23 cellular contexts compared by ENCODE assay signal in genomic region chr4:116866116-116866515, GRCh38.
A peak's percentile ranks its signal among the peaks of the same experiment; 100 is the strongest.
DNase-seq lines count a peak whose midpoint lies in the region; ATAC-seq, FAIRE-seq and TF ChIP-seq lines count a peak whose summit lies in the region.
"Had no signal": no experiment of that assay in that cellular context is flagged by ENCODE, and none has a peak within 500 bp of the region (broad histone marks: within the 10 kb centered on the region; RNA-seq: fewer than 3 reads in every experiment).

No MANE protein-coding gene starts in this region.

- H3K27ac ChIP-seq in breast epithelium (no peak overlapping the region), SJCRH30 (no peak overlapping the region), H1 (ENCODE audit: low read depth, low read length) (no peak overlapping the region), esophagus muscularis mucosa (replicated peaks in 1 of 4) (no peak overlapping the region)
- H3K27ac ChIP-seq: BLaER1, PC-9 had no signal

- no peaks in the 10 kb centered on the region for H4K20me1 ChIP-seq in H1 (replicated peaks in 1 of 2; ENCODE audit: control insufficient read depth in 1 of 2, insufficient read depth in 2 of 2, low read length in 2 of 2)
- H4K20me1 ChIP-seq: BLaER1 had no signal

- no peaks in the 10 kb centered on the region for H3K27me3 Mint-ChIP-seq in MCF 10A (ENCODE audit: insufficient read depth, unreplicated experiment)
- no peaks in the 10 kb centered on the region for H3K27me3 Mint-ChIP-seq in activated CD8-positive, alpha-beta T cell treated with anti-CD3 and anti-CD28 coated beads, Interleukin-2, amount 10 ng/mL, durations not matched to agents 7 days and 5 days (ENCODE audit: low read depth)
- H3K27me3 Mint-ChIP-seq: CD8-positive, alpha-beta memory T cell had no signal

- no peak overlapping the region for H2AK5ac ChIP-seq in H1 (ENCODE audit: low read depth, low read length)

- H2BK15ac ChIP-seq in H1 (ENCODE audit: low read length), result no peak overlapping the region

- H3K4me3 Mint-ChIP-seq in MCF 10A (ENCODE audit: unreplicated experiment), result no peak overlapping the region
- no peak overlapping the region for H3K4me3 Mint-ChIP-seq in activated CD8-positive, alpha-beta T cell treated with anti-CD3 and anti-CD28 coated beads, Interleukin-2, amount 10 ng/mL, durations not matched to agents 7 days and 5 days
- H3K4me3 Mint-ChIP-seq: CD8-positive, alpha-beta memory T cell had no signal

- H4K8ac ChIP-seq in H1 (ENCODE audit: extremely low read depth, insufficient read depth, low read length), result no peak overlapping the region

- no peaks in the 10 kb centered on the region for H3K4me1 Mint-ChIP-seq in MCF 10A (ENCODE audit: insufficient read depth, unreplicated experiment)
- no peaks in the 10 kb centered on the region for H3K4me1 Mint-ChIP-seq in activated CD8-positive, alpha-beta T cell treated with anti-CD3 and anti-CD28 coated beads, Interleukin-2, amount 10 ng/mL, durations not matched to agents 7 days and 5 days (ENCODE audit: low read depth)
- H3K4me1 Mint-ChIP-seq: CD8-positive, alpha-beta memory T cell had no signal

- H3K4ac ChIP-seq in H1 (replicated peaks; ENCODE audit: insufficient read length, low read depth, low read length), result no peak overlapping the region

- H3K4me3 ChIP-seq in breast epithelium (no peak overlapping the region), SJCRH30 (no peak overlapping the region), H1 (ENCODE audit: extremely low read depth in 1 of 4, insufficient read depth in 2 of 4, low read depth in 3 of 4, low read length in 4 of 4) (no peak overlapping the region), esophagus muscularis mucosa (no peak overlapping the region)
- H3K4me3 ChIP-seq: BLaER1, PC-9 had no signal

- H2AFZ ChIP-seq in H1 (ENCODE audit: low read length), result peak overlapping the region; percentile 96
- H2AFZ ChIP-seq: PC-9 had no signal

- no peaks in the 10 kb centered on the region for H3K9me3 Mint-ChIP-seq in MCF 10A (ENCODE audit: unreplicated experiment)
- no peaks in the 10 kb centered on the region for H3K9me3 Mint-ChIP-seq in activated CD8-positive, alpha-beta T cell treated with anti-CD3 and anti-CD28 coated beads, Interleukin-2, amount 10 ng/mL, durations not matched to agents 7 days and 5 days (ENCODE audit: insufficient read depth)

- H3K4me2 ChIP-seq in H1 (ENCODE audit: insufficient read depth in 1 of 2, low read depth in 2 of 2, low read length in 2 of 2), result no peak overlapping the region
- H3K4me2 ChIP-seq: BLaER1, PC-9 had no signal

- H3K4me1 ChIP-seq in breast epithelium (no peaks in the 10 kb centered on the region), SJCRH30 (no peaks in the 10 kb centered on the region), H1 (replicated peaks in 1 of 4; ENCODE audit: control insufficient read depth in 3 of 4, insufficient read depth in 4 of 4, low read length in 3 of 4) (no peaks in the 10 kb centered on the region; a peak in 1 of 7 replicates), esophagus muscularis mucosa (no peaks in the 10 kb centered on the region)
- H3K4me1 ChIP-seq: BLaER1 had no signal

- 100% methylated on average over 2 of the region's 2 CpGs; no CpG with 5 or more reads in 1 of the 2 experiments for WGBS in H1 (ENCODE audit: extremely low coverage in 1 of 2, insufficient coverage in 1 of 2, insufficient read length in 1 of 2, insufficient replicate concordance in 2 of 2, low coverage in 1 of 2, low lambda C conversion rate in 2 of 2, missing lambda C conversion rate in 1 of 2), 2 experiments
- WGBS in esophagus muscularis mucosa, result 94% methylated on average over 2 of the region's 2 CpGs

- TF ChIP-seq EP300 in H1 (IDR thresholded peaks at IDR 0.05; ENCODE audit: borderline replicate concordance in 1 of 2, low read depth in 2 of 2, low read length in 2 of 2) (no peak), esophagus muscularis mucosa (IDR thresholded peaks at IDR 0.05) (no peak)

- H4K5ac ChIP-seq in H1 (ENCODE audit: insufficient read length, low read depth, low read length), result no peak overlapping the region

- no peak overlapping the region for H3K18ac ChIP-seq in H1 (ENCODE audit: extremely low read depth, low read length)

- POLR2A ChIA-PET in MCF 10A (lab: Yijun Ruan, JAX) (no interaction called here), H1 (lab: Charles Lee; ENCODE audit: partially characterized antibody) (no interaction called here)
- POLR2A ChIA-PET in activated CD8-positive, alpha-beta T cell treated with anti-CD3 and anti-CD28 coated beads, Interleukin-2, amount 10 ng/mL, durations not matched to agents 7 days and 5 days (lab: Charles Lee), result no interaction called here

- H3K79me2 ChIP-seq in H1 (ENCODE audit: control insufficient read depth in 1 of 2, insufficient read depth in 2 of 2, low read length in 2 of 2), result no peaks in the 10 kb centered on the region

- no peak overlapping the region for H2BK20ac ChIP-seq in H1 (ENCODE audit: low read length)

- H3K9ac ChIP-seq in H1 (replicated peaks in 1 of 4; ENCODE audit: extremely low read depth in 1 of 4, low read depth in 3 of 4, low read length in 3 of 4), result no peak overlapping the region
- H3K9ac ChIP-seq: BLaER1 had no signal

- H3K9me3 ChIP-seq in breast epithelium, result no peaks in the 10 kb centered on the region
- H3K9me3 ChIP-seq in SJCRH30 (replicated peaks), result no peaks in the 10 kb centered on the region
- H3K9me3 ChIP-seq in H1 (ENCODE audit: insufficient read depth in 2 of 2, low read depth in 1 of 2, low read length in 1 of 2), result no peaks in the 10 kb centered on the region
- H3K9me3 ChIP-seq in esophagus muscularis mucosa, result no peaks in the 10 kb centered on the region
- H3K9me3 ChIP-seq: BLaER1 had no signal

- TF ChIP-seq POLR2A in breast epithelium (IDR thresholded peaks at IDR 0.05), result no peak
- TF ChIP-seq POLR2A in H1 (IDR thresholded peaks at IDR 0.05; ENCODE audit: control extremely low read depth in 1 of 2, low read depth in 2 of 2, low read length in 2 of 2), result no peak
- no peak for TF ChIP-seq POLR2A in esophagus muscularis mucosa (IDR thresholded peaks at IDR 0.05; ENCODE audit: low read depth)

- no TSS peak for BruUV-seq in MCF 10A (replicated peaks; lab: Mats Ljungman, UMichigan)

- H2BK12ac ChIP-seq in H1 (ENCODE audit: low read depth, low read length), result no peak overlapping the region

- no peak overlapping the region for H3K56ac ChIP-seq in H1 (replicated peaks; ENCODE audit: insufficient read length, low read depth, low read length)

- no peaks in the 10 kb centered on the region for H3K79me1 ChIP-seq in H1 (ENCODE audit: low read depth, low read length)

- no peak for TF ChIP-seq RAD21 in H1 (IDR thresholded peaks at IDR 0.05 in 1 of 2, conservative IDR thresholded peaks at IDR 0.05 in 1 of 2; ENCODE audit: low read depth in 2 of 2, low read length in 2 of 2)

- peaks cover 3% of the 10 kb centered on the region for H3K36me3 ChIP-seq in breast epithelium
- no peaks in the 10 kb centered on the region for H3K36me3 ChIP-seq in SJCRH30
- no peaks in the 10 kb centered on the region for H3K36me3 ChIP-seq in H1 (ENCODE audit: control insufficient read depth in 2 of 4, insufficient read depth in 4 of 4, low read length in 3 of 4)
- no peaks in the 10 kb centered on the region for H3K36me3 ChIP-seq in esophagus muscularis mucosa
- H3K36me3 ChIP-seq: BLaER1 had no signal

- H2BK5ac ChIP-seq in H1 (ENCODE audit: low read depth, low read length), result no peak overlapping the region

- no peak for FAIRE-seq in H1 (lab: Jason Lieb, UNC)
- FAIRE-seq: GM19239, HTR-8/SVneo had no signal

- DNase-seq in MCF 10A (ENCODE audit: unreplicated experiment) (peak; percentile 5), breast epithelium (ENCODE audit: low spot score in 2 of 2) (no peak), SJCRH30 (peak; percentile 13 to 39), H1 (ENCODE audit: low read depth in 1 of 2, low spot score in 2 of 2) (no peak), NCI-H526 (lab: John Stamatoyannopoulos, UW) (no peak), COR-L47 (lab: John Stamatoyannopoulos, UW) (no peak), esophagus muscularis mucosa (ENCODE audit: extremely low spot score) (no peak)
- DNase-seq in activated CD8-positive, alpha-beta T cell treated with anti-CD3 and anti-CD28 coated beads, Interleukin-2, amount 10 ng/mL, durations not matched to agents 7 days and 5 days, result no peak
- DNase-seq: 8988T; CD8-positive, alpha-beta memory T cell; DMS153; HCEC 1CT; NCI-H1417 treated with DMSO at 0.1 percent for 48 hours; NCI-H2029; NCI-H2171 treated with DMSO at 0.1 percent for 48 hours; NCI-H510A; NCI-H82; PC-9; Right ventricle myocardium superior had no signal

- no peak overlapping the region for H3K14ac ChIP-seq in H1 (ENCODE audit: insufficient read length)

- H2BK120ac ChIP-seq in H1 (replicated peaks; ENCODE audit: low read depth, low read length), result no peak overlapping the region

- no peaks in the 10 kb centered on the region for H3K23me2 ChIP-seq in H1 (ENCODE audit: low read depth, low read length)

- H3K27me3 ChIP-seq in breast epithelium, result no peaks in the 10 kb centered on the region
- no peaks in the 10 kb centered on the region for H3K27me3 ChIP-seq in SJCRH30
- no peaks in the 10 kb centered on the region for H3K27me3 ChIP-seq in H1 (replicated peaks in 1 of 4; ENCODE audit: control insufficient read depth in 3 of 4, extremely low read depth in 1 of 4, insufficient read depth in 3 of 4, low read length in 3 of 4)
- H3K27me3 ChIP-seq in esophagus muscularis mucosa, result no peaks in the 10 kb centered on the region
- H3K27me3 ChIP-seq: BLaER1 had no signal

- H3K23ac ChIP-seq in H1 (ENCODE audit: insufficient read length), result no peak overlapping the region

- H3K27ac Mint-ChIP-seq in MCF 10A (ENCODE audit: low read depth, unreplicated experiment), result no peak overlapping the region
- no peak overlapping the region for H3K27ac Mint-ChIP-seq in activated CD8-positive, alpha-beta T cell treated with anti-CD3 and anti-CD28 coated beads, Interleukin-2, amount 10 ng/mL, durations not matched to agents 7 days and 5 days
- H3K27ac Mint-ChIP-seq: CD8-positive, alpha-beta memory T cell had no signal

- no peak for ATAC-seq in activated CD8-positive, alpha-beta T cell treated with anti-CD3 and anti-CD28 coated beads, Interleukin-2, amount 10 ng/mL, durations not matched to agents 7 days and 5 days
- ATAC-seq: SK-N-SH treated with all-trans-retinoic acid at 6 μM for 48 hours had no signal

- intact Hi-C loops in MCF 10A (cut with micrococcal nuclease), result no loop called here
- intact Hi-C loops in breast epithelium (cut with DNase I; ENCODE audit: low total_unique reads), result loop anchor here (10.0 kb wide), 1 partner anchor 1101 kb away; no protein-coding TSS in a partner anchor
- intact Hi-C loops in esophagus muscularis mucosa (cut with DNase I), result no loop called here

- CTCF ChIA-PET in MCF 10A (lab: Yijun Ruan, JAX) (no interaction called here), H1 (lab: Charles Lee; ENCODE audit: partially characterized antibody) (interaction anchor here (1.8 kb wide), 1 partner anchor 268 kb away, joined by 4 read pairs; no protein-coding TSS in a partner anchor)
- CTCF ChIA-PET in activated CD8-positive, alpha-beta T cell treated with anti-CD3 and anti-CD28 coated beads, Interleukin-2, amount 10 ng/mL, durations not matched to agents 7 days and 5 days (lab: Charles Lee), result no interaction called here

- no peak overlapping the region for H4K91ac ChIP-seq in H1 (replicated peaks; ENCODE audit: insufficient read length, low read length)

- no peak for TF ChIP-seq CTCF in MCF 10A (IDR thresholded peaks at IDR 0.05; ENCODE audit: unreplicated experiment)
- no peak for TF ChIP-seq CTCF in breast epithelium (IDR thresholded peaks at IDR 0.05)
- no peak for TF ChIP-seq CTCF in H1 (IDR thresholded peaks at IDR 0.05; ENCODE audit: control extremely low read depth in 1 of 3, insufficient read depth in 1 of 3, low read depth in 1 of 3, low read length in 3 of 3)
- no peak for TF ChIP-seq CTCF in esophagus muscularis mucosa (IDR thresholded peaks at IDR 0.05)

- no peaks in the 10 kb centered on the region for H3K36me3 Mint-ChIP-seq in MCF 10A (ENCODE audit: insufficient read depth, unreplicated experiment)
- no peaks in the 10 kb centered on the region for H3K36me3 Mint-ChIP-seq in activated CD8-positive, alpha-beta T cell treated with anti-CD3 and anti-CD28 coated beads, Interleukin-2, amount 10 ng/mL, durations not matched to agents 7 days and 5 days (ENCODE audit: low read depth)
- H3K36me3 Mint-ChIP-seq: CD8-positive, alpha-beta memory T cell had no signal

Comparison
In these comparisons a context has a peak if more than half of its experiments do, and no peak if none do; other contexts are left out.
1. DNase-seq: peak in MCF 10A (single experiment) and SJCRH30 (2 of 2); none in breast epithelium (0 of 2), H1 (0 of 2), activated CD8-positive, alpha-beta T cell treated with anti-CD3 and anti-CD28 coated beads, Interleukin-2, amount 10 ng/mL, durations not matched to agents 7 days and 5 days (single experiment), NCI-H526 (0 of 2), COR-L47 (single experiment) and esophagus muscularis mucosa (single experiment).